Comparison of ENCODE assay signal across 24 cellular contexts in genomic region chr4:37447886-37448285, GRCh38.
"Had no signal": no experiment of that assay in that cellular context is flagged by ENCODE, and none has a peak within 500 bp of the region (broad histone marks: within the 10 kb centered on the region; RNA-seq: fewer than 3 reads in every experiment).

No MANE protein-coding gene starts in this region.

- H3K4me3 ChIP-seq: cardiac muscle cell, Peyer's patch had no signal

- H3K4me1 ChIP-seq: Peyer's patch had no signal

- H3K36me3 ChIP-seq: cardiac muscle cell, Peyer's patch had no signal

- FAIRE-seq: astrocyte had no signal

- H3K9me3 ChIP-seq: Peyer's patch had no signal

- H3K27me3 ChIP-seq: Peyer's patch had no signal

- DNase-seq: activated CD4-positive, alpha-beta memory T cell treated with anti-CD3 and anti-CD28 coated beads for 36 hours; activated CD4-positive, alpha-beta T cell treated with anti-CD3 and anti-CD28 coated beads, Interleukin-2, amount 10 ng/mL, durations not matched to agents 7 days and 5 days; activated CD8-positive, alpha-beta memory T cell treated with anti-CD3 and anti-CD28 coated beads for 24 hours; activated effector memory CD4-positive, alpha-beta T cell treated with anti-CD3 and anti-CD28 coated beads, Interleukin-2, amount 50 U/mL, for 16 hours; activated naive CD4-positive, alpha-beta T cell treated with Interleukin-2 at 50 U/mL for 16 hours; activated naive CD8-positive, alpha-beta T cell treated with anti-CD3 and anti-CD28 coated beads, Interleukin-2, amount 50 U/mL, for 24 hours; activated T-cell treated with anti-CD3 and anti-CD28 coated beads, Interleukin-2, amount 50 U/mL, for 4 hours; amygdala; Kasumi-1; NCI-H1092; NCI-H1417; NCI-H1930; NCI-H2171; NCI-H345; NCI-H510A; NCI-H526 treated with DMSO at 0.1 percent for 48 hours; NCI-H82; NK-92 treated with Interleukin-12 subunit alpha and Interleukin-12 subunit beta, amount 100 ng/mL, for 24 hours; OCI-M1; Peyer's patch; SHP77 had no signal

- H3K27ac ChIP-seq: cardiac muscle cell, Peyer's patch, RWPE1 had no signal
